Comparison of ENCODE assay signal across 23 cellular contexts in genomic region chr4:100175853-100176252, GRCh38.
"Had no signal": no experiment of that assay in that cellular context is flagged by ENCODE, and none has a peak within 500 bp of the region (broad histone marks: within the 10 kb centered on the region; RNA-seq: fewer than 3 reads in every experiment).

No MANE protein-coding gene starts in this region.

- H3K9me3 Mint-ChIP-seq: stimulated activated memory B cell treated with anti-CD40 and anti-IgM and Interleukin-4, amounts not matched to agents 10 μg/mL and 1 μg/mL and 100 μg/mL, for 72 hours; stimulated activated naive B cell treated with anti-CD40 and anti-IgM and Interleukin-4, amounts not matched to agents 10 μg/mL and 1 μg/mL and 100 μg/mL, for 72 hours; stimulated activated naive CD8-positive, alpha-beta T cell treated with anti-CD3 and anti-CD28 coated beads, Interleukin-15, amount 100 ng/mL, for 72 hours; stimulated activated naive CD8-positive, alpha-beta T cell treated with anti-CD3 and anti-CD28 coated beads, Interleukin-15, Interleukin-2, amounts not matched to agents 100 ng/mL and 50 ng/mL, for 24 hours; type B pancreatic cell had no signal

- H3K27me3 Mint-ChIP-seq: stimulated activated naive B cell treated with anti-CD40 and anti-IgM and Interleukin-4, amounts not matched to agents 10 μg/mL and 1 μg/mL and 100 μg/mL, for 72 hours; stimulated activated naive CD8-positive, alpha-beta T cell treated with anti-CD3 and anti-CD28 coated beads, Interleukin-15, amount 100 ng/mL, for 72 hours; type B pancreatic cell had no signal

- DNase-seq: stimulated activated CD4-positive, alpha-beta T cell treated with anti-CD3 and anti-CD28 coated beads, Interleukin-2, amount 100 ng/mL, for 48 hours; stimulated activated CD4-positive, alpha-beta T cell treated with anti-CD3 and anti-CD28 coated beads, Interleukin-4, amount 100 ng/mL, for 1 hour; stimulated activated CD4-positive, alpha-beta T cell treated with anti-CD3 and anti-CD28 coated beads, Interleukin-4, amount 100 ng/mL, for 24 hours; stimulated activated CD4-positive, alpha-beta T cell treated with anti-CD3 and anti-CD28 coated beads, Interleukin-4, amount 100 ng/mL, for 4 hours; stimulated activated CD8-positive, alpha-beta memory T cell treated with anti-CD3 and anti-CD28 coated beads, Interleukin-4, amount 100 ng/mL, for 48 hours; stimulated activated naive B cell treated with anti-CD40 and anti-IgM and Interleukin-4, amounts not matched to agents 10 μg/mL and 1 μg/mL and 100 μg/mL, for 72 hours; stimulated activated naive CD4-positive, alpha-beta T cell; stimulated activated naive CD4-positive, alpha-beta T cell treated with Interleukin-2 at 50 U/mL for 16 hours; stimulated activated naive CD8-positive, alpha-beta T cell treated with anti-CD3 and anti-CD28 coated beads, Interleukin-15, amount 100 ng/mL, for 72 hours; stimulated activated naive CD8-positive, alpha-beta T cell treated with anti-CD3 and anti-CD28 coated beads, Interleukin-15, Interleukin-2, amounts not matched to agents 100 U/mL and 50 U/mL, for 24 hours; stomach; substantia nigra; testis; thyroid gland; tibial artery; transverse colon; trophoblast cell; upper lobe of left lung; upper lobe of right lung; uterus had no signal

- H3K27ac Mint-ChIP-seq: stimulated activated memory B cell treated with anti-CD40 and anti-IgM and Interleukin-4, amounts not matched to agents 10 μg/mL and 1 μg/mL and 100 μg/mL, for 72 hours; stimulated activated naive B cell treated with anti-CD40 and anti-IgM and Interleukin-4, amounts not matched to agents 10 μg/mL and 1 μg/mL and 100 μg/mL, for 72 hours; stimulated activated naive CD8-positive, alpha-beta T cell treated with anti-CD3 and anti-CD28 coated beads, Interleukin-15, amount 100 ng/mL, for 72 hours; stimulated activated naive CD8-positive, alpha-beta T cell treated with anti-CD3 and anti-CD28 coated beads, Interleukin-15, Interleukin-2, amounts not matched to agents 100 ng/mL and 50 ng/mL, for 24 hours; type B pancreatic cell had no signal

- H3K4me1 Mint-ChIP-seq: stimulated activated memory B cell treated with anti-CD40 and anti-IgM and Interleukin-4, amounts not matched to agents 10 μg/mL and 1 μg/mL and 100 μg/mL, for 72 hours; stimulated activated naive CD8-positive, alpha-beta T cell treated with anti-CD3 and anti-CD28 coated beads, Interleukin-15, amount 100 ng/mL, for 72 hours had no signal

- H3K4me3 Mint-ChIP-seq: stimulated activated memory B cell treated with anti-CD40 and anti-IgM and Interleukin-4, amounts not matched to agents 10 μg/mL and 1 μg/mL and 100 μg/mL, for 72 hours; stimulated activated naive B cell treated with anti-CD40 and anti-IgM and Interleukin-4, amounts not matched to agents 10 μg/mL and 1 μg/mL and 100 μg/mL, for 72 hours; stimulated activated naive CD8-positive, alpha-beta T cell treated with anti-CD3 and anti-CD28 coated beads, Interleukin-15, amount 100 ng/mL, for 72 hours; stimulated activated naive CD8-positive, alpha-beta T cell treated with anti-CD3 and anti-CD28 coated beads, Interleukin-15, Interleukin-2, amounts not matched to agents 100 ng/mL and 50 ng/mL, for 24 hours; type B pancreatic cell had no signal

- ATAC-seq: stimulated activated memory B cell treated with anti-CD40 and anti-IgM and Interleukin-4, amounts not matched to agents 10 μg/mL and 1 μg/mL and 100 μg/mL, for 72 hours; stimulated activated naive B cell treated with anti-CD40 and anti-IgM and Interleukin-4, amounts not matched to agents 10 μg/mL and 1 μg/mL and 100 μg/mL, for 72 hours; stimulated activated naive CD8-positive, alpha-beta T cell treated with anti-CD3 and anti-CD28 coated beads, Interleukin-15, amount 100 ng/mL, for 72 hours; stimulated activated naive CD8-positive, alpha-beta T cell treated with anti-CD3 and anti-CD28 coated beads, Interleukin-15, Interleukin-2, amounts not matched to agents 100 U/mL and 50 U/mL, for 24 hours; upper lobe of right lung had no signal

- H3K36me3 Mint-ChIP-seq: stimulated activated memory B cell treated with anti-CD40 and anti-IgM and Interleukin-4, amounts not matched to agents 10 μg/mL and 1 μg/mL and 100 μg/mL, for 72 hours; stimulated activated naive B cell treated with anti-CD40 and anti-IgM and Interleukin-4, amounts not matched to agents 10 μg/mL and 1 μg/mL and 100 μg/mL, for 72 hours; type B pancreatic cell had no signal
